Comparison of ENCODE assay signal across 8 cellular contexts in genomic region chr6:109008951-109009760, GRCh38.
DNase-seq lines count a peak whose midpoint lies in the region; ATAC-seq and TF ChIP-seq lines count a peak whose summit lies in the region.

No MANE protein-coding gene starts in this region.

- H3F3A ChIP-seq in GM23338 (replicated peaks; ENCODE audit: low read depth): no peaks in the 10 kb centered on the region

- H3K4me1 ChIP-seq in GM23338 (ENCODE audit: insufficient read depth): peaks cover 22% of the 10 kb centered on the region

- peak overlapping the region; percentile 76 for H3K4me3 ChIP-seq in GM23338
- peak overlapping the region; percentile 91 to 96 for H3K4me3 ChIP-seq in foreskin fibroblast (ENCODE audit: low read depth in 1 of 2, low read length in 2 of 2)

- peaks cover 21% of the 10 kb centered on the region for H3K4me1 Mint-ChIP-seq in GM23338
- peaks cover 18% of the 10 kb centered on the region for H3K4me1 Mint-ChIP-seq in neural crest cell
- H3K4me1 Mint-ChIP-seq in stimulated activated naive CD8-positive, alpha-beta T cell treated with anti-CD3 and anti-CD28 coated beads, Interleukin-15, amount 100 ng/mL, for 72 hours: peaks cover 66% of the 10 kb centered on the region

- peak; percentile 84; the same call in 1 of the 2 replicates for TF ChIP-seq POLR2A in Raji (IDR thresholded peaks at IDR 0.05; ENCODE audit: insufficient read depth, low read depth, low read length)

- H3K27ac Mint-ChIP-seq in GM23338 (peak overlapping the region; percentile 94), neural crest cell (ENCODE audit: unreplicated experiment) (peak overlapping the region; percentile 69)
- peak overlapping the region; percentile 97 to 98 for H3K27ac Mint-ChIP-seq in stimulated activated naive CD8-positive, alpha-beta T cell treated with anti-CD3 and anti-CD28 coated beads, Interleukin-15, amount 100 ng/mL, for 72 hours

- no peaks in the 10 kb centered on the region for H3K36me3 ChIP-seq in GM23338 (ENCODE audit: insufficient read depth)

- H3K36me3 Mint-ChIP-seq in GM23338 (ENCODE audit: low read depth) (no peaks in the 10 kb centered on the region), neural crest cell (ENCODE audit: low read depth) (no peaks in the 10 kb centered on the region)

- H3K9me3 Mint-ChIP-seq in GM23338: no peaks in the 10 kb centered on the region
- H3K9me3 Mint-ChIP-seq in neural crest cell: no peaks in the 10 kb centered on the region
- no peaks in the 10 kb centered on the region for H3K9me3 Mint-ChIP-seq in stimulated activated naive CD8-positive, alpha-beta T cell treated with anti-CD3 and anti-CD28 coated beads, Interleukin-15, amount 100 ng/mL, for 72 hours

- H3K4me2 ChIP-seq in GM23338: peak overlapping the region; percentile 87

- H3K79me2 ChIP-seq in GM23338 (replicated peaks; ENCODE audit: insufficient read depth): peaks cover 42% of the 10 kb centered on the region

- H4K20me1 ChIP-seq in GM23338 (replicated peaks; ENCODE audit: insufficient read depth): no peaks in the 10 kb centered on the region; the same call in 1 of the 2 replicates

- H3K27ac ChIP-seq in GM23338 (ENCODE audit: low read depth): peak overlapping the region; percentile 34; the same call in 1 of the 2 replicates

- H3K4me3 Mint-ChIP-seq in GM23338 (peak overlapping the region; percentile 93), neural crest cell (peak overlapping the region; percentile 94)
- peak overlapping the region; percentile 92 to 96 for H3K4me3 Mint-ChIP-seq in stimulated activated naive CD8-positive, alpha-beta T cell treated with anti-CD3 and anti-CD28 coated beads, Interleukin-15, amount 100 ng/mL, for 72 hours

- DNase-seq in DMS79 (lab: John Stamatoyannopoulos, UW) (peak; percentile 68), GM23338 (ENCODE audit: low spot score) (peak; percentile 94), LHCN-M2 (ENCODE audit: low read depth) (peak; percentile 71), activated gamma-delta T cell treated with Interleukin-2 at 50 U/mL for 16 hours (peak; percentile 90), foreskin fibroblast (peak; percentile 88 to 97), neural crest cell (ENCODE audit: low read depth, low spot score) (peak; percentile 78)
- DNase-seq in stimulated activated naive CD8-positive, alpha-beta T cell treated with anti-CD3 and anti-CD28 coated beads, Interleukin-15, amount 100 ng/mL, for 72 hours: peak; percentile 85 to 86

- peak overlapping the region; percentile 95 for H2AFZ ChIP-seq in GM23338

- H3K27me3 Mint-ChIP-seq in GM23338 (ENCODE audit: insufficient read depth, low read depth, poor library complexity) (no peaks in the 10 kb centered on the region), neural crest cell (ENCODE audit: low read depth) (peaks cover 21% of the 10 kb centered on the region)
- no peaks in the 10 kb centered on the region for H3K27me3 Mint-ChIP-seq in stimulated activated naive CD8-positive, alpha-beta T cell treated with anti-CD3 and anti-CD28 coated beads, Interleukin-15, amount 100 ng/mL, for 72 hours

- no peaks in the 10 kb centered on the region for H3K9me2 ChIP-seq in GM23338 (ENCODE audit: insufficient read depth)

- H3K27me3 ChIP-seq in GM23338 (ENCODE audit: insufficient read depth): no peaks in the 10 kb centered on the region

- ATAC-seq in GM23338: peak; percentile 95
- peak; percentile 93 for ATAC-seq in stimulated activated naive CD8-positive, alpha-beta T cell treated with anti-CD3 and anti-CD28 coated beads, Interleukin-15, amount 100 ng/mL, for 72 hours

- TF ChIP-seq CTCF in GM23338 (conservative IDR thresholded peaks at IDR 0.05; ENCODE audit: low read depth in 2 of 2): no peak
- no peak for TF ChIP-seq CTCF in foreskin fibroblast (IDR thresholded peaks at IDR 0.05; ENCODE audit: low read depth, low read length)
- peak; percentile 46 for TF ChIP-seq CTCF in neural crest cell (conservative IDR thresholded peaks at IDR 0.05)

TF ChIP-seq in GM23338, 12 proteins besides CTCF, POLR2A, EP300 and RAD21:
- no peak for TF ChIP-seq ZNF331 (CRISPR knock-in tag; IDR thresholded peaks at IDR 0.05; ENCODE audit: low read depth)
- peak; percentile 85 for TF ChIP-seq CREB1 (CRISPR knock-in tag; IDR thresholded peaks at IDR 0.05; ENCODE audit: low read depth)
- TF ChIP-seq POLR2AphosphoS5 (IDR thresholded peaks at IDR 0.05; ENCODE audit: low read depth): peak; percentile 64

Comparison
In these comparisons a context has a peak if more than half of its experiments do, and no peak if none do; other contexts are left out.
1. Peak in every context shown above with its lines: DNase-seq, ATAC-seq, H3K4me3 ChIP-seq and H3K27ac ChIP-seq.